ENCODE assay signal across 8 cellular contexts in genomic region chr1:8217011-8217711, GRCh38.
DNase-seq lines count a peak whose midpoint lies in the region; ATAC-seq and TF ChIP-seq lines count a peak whose summit lies in the region.

No MANE protein-coding gene starts in this region.

- peaks cover 3% of the 10 kb centered on the region for H3K27me3 Mint-ChIP-seq in neural crest cell (ENCODE audit: low read depth)

- no peaks in the 10 kb centered on the region for H3K36me3 Mint-ChIP-seq in neural crest cell (ENCODE audit: low read depth)

- DNase-seq in AG20443 (ENCODE audit: low spot score) (peak; percentile 54), neural crest cell (ENCODE audit: low read depth, low spot score) (peak; percentile 33), OCI-M1 (lab: John Stamatoyannopoulos, UW) (no peak), NCI-H1694 treated with DMSO at 0.1 percent for 48 hours (lab: John Stamatoyannopoulos, UW) (no peak), SKM-1 (lab: John Stamatoyannopoulos, UW; ENCODE audit: unreplicated experiment) (no peak), NCI-H1092 treated with DMSO at 0.1 percent for 48 hours (lab: John Stamatoyannopoulos, UW) (no peak)
- peak; percentile 8 to 16 for DNase-seq in activated CD4-positive, alpha-beta T cell treated with anti-CD3 and anti-CD28 coated beads for 4 hours

- peaks cover 38% of the 10 kb centered on the region for H3K4me1 Mint-ChIP-seq in neural crest cell

- TF ChIP-seq CTCF in neural crest cell (conservative IDR thresholded peaks at IDR 0.05): no peak

- ATAC-seq in esophagus mucosa: peak; percentile 37

- H3K9me3 Mint-ChIP-seq in neural crest cell: no peaks in the 10 kb centered on the region

- peak overlapping the region; percentile 90 for H3K27ac Mint-ChIP-seq in neural crest cell (ENCODE audit: unreplicated experiment)

- peak overlapping the region; percentile 80 for H3K4me3 Mint-ChIP-seq in neural crest cell

Comparison
In these comparisons a context has a peak if more than half of its experiments do, and no peak if none do; other contexts are left out.
1. DNase-seq: peak in AG20443 (single experiment), activated CD4-positive, alpha-beta T cell treated with anti-CD3 and anti-CD28 coated beads for 4 hours (2 of 2) and neural crest cell (single experiment); none in OCI-M1 (single experiment), NCI-H1694 treated with DMSO at 0.1 percent for 48 hours (single experiment), SKM-1 (single experiment) and NCI-H1092 treated with DMSO at 0.1 percent for 48 hours (single experiment).